23 cellular contexts compared by ENCODE assay signal in genomic region chr18:6745504-6746031, GRCh38. TPM values are rescaled to one million over a fixed set of nuclear protein-coding genes. Genes with fewer than 3 reads are reported as not detected.
DNase-seq lines count a peak whose midpoint lies in the region; ATAC-seq, FAIRE-seq and TF ChIP-seq lines count a peak whose summit lies in the region.
"Had no signal": no experiment of that assay in that cellular context is flagged by ENCODE, and none has a peak within 500 bp of the region (broad histone marks: within the 10 kb centered on the region; RNA-seq: fewer than 3 reads in every experiment).

No MANE protein-coding gene starts in this region.

- H3K9ac ChIP-seq in astrocyte (ENCODE audit: low read length), result no peak overlapping the region
- H3K9ac ChIP-seq: SK-N-SH had no signal

- H3K27me3 Mint-ChIP-seq in astrocyte (ENCODE audit: low read depth, unreplicated experiment), result no peaks in the 10 kb centered on the region
- H3K27me3 Mint-ChIP-seq: CD4-positive, CD25-positive, alpha-beta regulatory T cell had no signal

- ATAC-seq in GM19328 (IDR thresholded peaks at IDR 0.05; ENCODE audit: unreplicated experiment), result no peak
- ATAC-seq: GM12878, GM23338, Right ventricle myocardium inferior had no signal

- H4K20me1 ChIP-seq in astrocyte (ENCODE audit: insufficient read depth, low read length), result no peaks in the 10 kb centered on the region

- TF ChIP-seq CTCF in astrocyte (IDR thresholded peaks at IDR 0.05; ENCODE audit: insufficient read depth, low read depth, low read length), result no peak
- TF ChIP-seq CTCF in Peyer's patch (IDR thresholded peaks at IDR 0.05), result no peak

- TF ChIP-seq POLR2A in Peyer's patch (IDR thresholded peaks at IDR 0.05), result no peak

- H3K36me3 ChIP-seq in astrocyte (ENCODE audit: insufficient read depth, low read length) (no peaks in the 10 kb centered on the region), mesodermal cell (ENCODE audit: control insufficient read depth, insufficient read depth, low read length) (no peaks in the 10 kb centered on the region), Peyer's patch (no peaks in the 10 kb centered on the region)

- H3K4me3 Mint-ChIP-seq in astrocyte (ENCODE audit: unreplicated experiment), result no peak overlapping the region
- H3K4me3 Mint-ChIP-seq: CD4-positive, CD25-positive, alpha-beta regulatory T cell; GM23338 had no signal

- H3K27ac ChIP-seq in astrocyte (ENCODE audit: low read depth, low read length) (no peak overlapping the region), mesodermal cell (ENCODE audit: low read depth, low read length, severe bottlenecking) (peak overlapping the region; percentile 2), Peyer's patch (no peak overlapping the region)

- H3K79me2 ChIP-seq in astrocyte (ENCODE audit: insufficient read depth, low read length), result no peaks in the 10 kb centered on the region

- H3K4me3 ChIP-seq in astrocyte (ENCODE audit: insufficient read depth, low read depth, low read length) (no peak overlapping the region), mesodermal cell (ENCODE audit: extremely low read depth, insufficient read depth, low read length, poor library complexity, severe bottlenecking) (no peak overlapping the region), Peyer's patch (no peak overlapping the region)
- H3K4me3 ChIP-seq: GM12878, GM23338 had no signal

- peaks cover 67% of the 10 kb centered on the region for H3K4me1 Mint-ChIP-seq in astrocyte (ENCODE audit: low read depth, unreplicated experiment)
- H3K4me1 Mint-ChIP-seq: CD4-positive, CD25-positive, alpha-beta regulatory T cell had no signal

- H3K36me3 Mint-ChIP-seq in astrocyte (ENCODE audit: low read depth, unreplicated experiment), result no peaks in the 10 kb centered on the region
- H3K36me3 Mint-ChIP-seq: CD4-positive, CD25-positive, alpha-beta regulatory T cell had no signal

- H3K9me3 ChIP-seq in astrocyte (ENCODE audit: insufficient read depth, low read depth, low read length) (no peaks in the 10 kb centered on the region), mesodermal cell (ENCODE audit: control insufficient read depth, low read length) (peaks cover 7% of the 10 kb centered on the region), Peyer's patch (no peaks in the 10 kb centered on the region)
- H3K9me3 ChIP-seq: SK-N-SH had no signal

- DNase-seq in NCI-H1930 (lab: John Stamatoyannopoulos, UW) (peak; percentile 72), astrocyte (ENCODE audit: low read depth) (no peak), retina (peak; percentile 77), Peyer's patch (no peak), NK-92 (lab: John Stamatoyannopoulos, UW; ENCODE audit: unreplicated experiment) (no peak), COLO829 (ENCODE audit: low spot score) (no peak)
- DNase-seq: Calu3; CD4-positive, CD25-positive, alpha-beta regulatory T cell; DMS79; Kasumi-1; MV-4-11; NCI-H1417 treated with DMSO at 0.1 percent for 48 hours; NCI-H2029 treated with DMSO at 0.1 percent for 48 hours; NCI-H345; NCI-H526 treated with DMSO at 0.1 percent for 48 hours; SK-N-SH had no signal

- H3K4me1 ChIP-seq in astrocyte (ENCODE audit: insufficient read depth, low read length) (peaks cover 35% of the 10 kb centered on the region), mesodermal cell (ENCODE audit: control insufficient read depth, insufficient read depth, low read length, poor library complexity, severe bottlenecking) (peaks cover 46% of the 10 kb centered on the region), Peyer's patch (no peaks in the 10 kb centered on the region)

- no peak overlapping the region for H3K4me2 ChIP-seq in astrocyte (ENCODE audit: low read length)
- H3K4me2 ChIP-seq: GM23338, SK-N-SH had no signal

- H3K9me3 Mint-ChIP-seq in astrocyte (ENCODE audit: unreplicated experiment), result peaks cover 1% of the 10 kb centered on the region

- peak overlapping the region; percentile 77 for H3K27ac Mint-ChIP-seq in astrocyte (ENCODE audit: unreplicated experiment)
- H3K27ac Mint-ChIP-seq: CD4-positive, CD25-positive, alpha-beta regulatory T cell; GM23338 had no signal

- H2AFZ ChIP-seq in astrocyte (ENCODE audit: low read depth, low read length), result no peak overlapping the region
- H2AFZ ChIP-seq: GM23338 had no signal

- WGBS in mesodermal cell (ENCODE audit: insufficient coverage in 2 of 2), 2 experiments, result 84 to 91% methylated on average over 4 of the region's 5 CpGs

- H3K27me3 ChIP-seq in astrocyte (ENCODE audit: insufficient read depth, low read length) (no peaks in the 10 kb centered on the region), Peyer's patch (no peaks in the 10 kb centered on the region)

- no peak for FAIRE-seq in astrocyte (lab: Jason Lieb, UNC)
- FAIRE-seq: GM12878, GM19239 had no signal

RNA-seq across cellular contexts. Expression of gene ARHGAP28, which starts 16.1 kb away (rescaled TPM):
- 15.5 and 16.6 TPM in 2 replicates for total RNA-seq in astrocyte
- 44.4 TPM for polyA plus RNA-seq in mesodermal cell (2013, experiment 1 of 2)
- 56.6 TPM for polyA plus RNA-seq in mesodermal cell (2013, experiment 2 of 2)
- 10 to 100 TPM in 1 of 4 donors, 1 to 10 TPM in 3; 1.0 to 35.5 (median 3.3) TPM for total RNA-seq in Peyer's patch
- total RNA-seq: A673; Calu3; CD4-positive, CD25-positive, alpha-beta regulatory T cell; GM12878 had no signal
- polyA plus RNA-seq: CD4-positive, CD25-positive, alpha-beta regulatory T cell; GM12878 had no signal

Comparison
In these comparisons a context has a peak if more than half of its experiments do, and no peak if none do; other contexts are left out.
1. DNase-seq: peak in NCI-H1930 (2 of 2) and retina (single experiment); none in astrocyte (single experiment), Peyer's patch (0 of 3), NK-92 (single experiment) and COLO829 (single experiment).